In the genomic region with DNA sequence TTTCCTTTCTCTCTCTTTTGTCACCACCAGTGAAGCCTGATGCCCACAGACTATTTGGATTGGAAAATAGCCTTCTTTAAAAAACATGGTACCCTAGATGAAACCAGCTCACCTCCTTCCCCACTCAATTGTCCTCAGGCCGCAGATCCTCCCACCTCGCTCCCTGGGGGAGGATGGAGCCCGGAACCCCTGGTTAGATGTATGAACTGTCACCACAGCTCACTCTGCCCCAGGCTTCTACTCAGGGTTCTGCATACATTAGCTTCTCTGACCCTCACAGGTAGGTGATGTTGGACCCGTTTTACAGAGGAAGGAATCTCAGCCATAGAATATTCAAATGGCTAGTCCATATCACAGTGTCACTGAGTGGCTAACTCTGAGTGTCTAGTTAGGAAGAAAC, we compare ENCODE assay signal across 15 cellular contexts. TPM values are rescaled to one million over a fixed set of nuclear protein-coding genes. Genes with fewer than 3 reads are reported as not detected.
DNase-seq lines count a peak whose midpoint lies in the region; ATAC-seq, FAIRE-seq and TF ChIP-seq lines count a peak whose summit lies in the region.
"Had no signal": no experiment of that assay in that cellular context is flagged by ENCODE, and none has a peak within 500 bp of the region (broad histone marks: within the 10 kb centered on the region; RNA-seq: fewer than 3 reads in every experiment).

No MANE protein-coding gene starts in this region.

- TF ChIP-seq CTCF in right atrium auricular region (IDR thresholded peaks at IDR 0.05) (no peak), keratinocyte (optimal IDR thresholded peaks at IDR 0.05 in 1 of 3, IDR thresholded peaks at IDR 0.05 in 1 of 3, conservative IDR thresholded peaks at IDR 0.05 in 1 of 3; ENCODE audit: extremely low read depth in 1 of 3, insufficient read depth in 2 of 3, low read length in 3 of 3) (no peak), sigmoid colon (IDR thresholded peaks at IDR 0.05) (no peak), vagina (IDR thresholded peaks at IDR 0.05) (no peak)

- no peak for ATAC-seq in Right ventricle myocardium superior (ENCODE audit: poor library complexity)
- ATAC-seq: activated naive CD4-positive, alpha-beta T cell treated with anti-CD3 and anti-CD28 coated beads, Interleukin-2, amount 50 U/mL, for 72 hours had no signal

- TF ChIP-seq POLR2A in sigmoid colon (IDR thresholded peaks at IDR 0.05) (no peak), vagina (IDR thresholded peaks at IDR 0.05) (no peak)

- dilution Hi-C loops in keratinocyte (cut with MboI; ENCODE audit: extremely low pct_ligation_motif_present, low sequenced_read_pairs), result no loop called here

- peak; percentile 41 for FAIRE-seq in keratinocyte (lab: Jason Lieb, UNC)
- no peak for FAIRE-seq in small intestine (lab: Jason Lieb, UNC)

- WGBS in sigmoid colon, 2 donors, result 88 to 92% methylated on average over 4 of the region's 4 CpGs
- WGBS in small intestine, 3 donors, result 86 to 92% (median 91%) methylated on average over 4 of the region's 4 CpGs

- peak overlapping the region; percentile 91 for H3K4me2 ChIP-seq in keratinocyte (ENCODE audit: control insufficient read depth, extremely low read depth, insufficient read depth, low read depth, low read length)

- no peaks in the 10 kb centered on the region for H3K36me3 ChIP-seq in right atrium auricular region
- no peaks in the 10 kb centered on the region for H3K36me3 ChIP-seq in keratinocyte (ENCODE audit: control insufficient read depth in 2 of 2, extremely low read depth in 1 of 2, insufficient read depth in 2 of 2, low read length in 2 of 2)
- H3K36me3 ChIP-seq in sigmoid colon, result peaks cover 0 to 22% (median 8%) of the 10 kb centered on the region in 4 donors
- no peaks in the 10 kb centered on the region for H3K36me3 ChIP-seq in vagina
- H3K36me3 ChIP-seq in small intestine (ENCODE audit: control insufficient read depth in 2 of 2, insufficient read depth in 2 of 2, low read length in 2 of 2), result no peaks in the 10 kb centered on the region

- no peak for TF ChIP-seq EP300 in sigmoid colon (IDR thresholded peaks at IDR 0.05)

- peak overlapping the region; percentile 88 to 89 for H3K27ac ChIP-seq in right atrium auricular region
- H3K27ac ChIP-seq in keratinocyte (ENCODE audit: control insufficient read depth, insufficient read depth, low read length), result no peak overlapping the region
- H3K27ac ChIP-seq in sigmoid colon, result peak overlapping the region; percentile 87 to 98 (median 93)
- peak overlapping the region; percentile 84 for H3K27ac ChIP-seq in vagina
- H3K27ac ChIP-seq in small intestine (ENCODE audit: low read depth in 1 of 2, low read length in 1 of 2), result peak overlapping the region in 1 of 2 donors; percentile 58

- H3K79me2 ChIP-seq in keratinocyte (ENCODE audit: control insufficient read depth, insufficient read depth, low read length), result no peaks in the 10 kb centered on the region

- H3K9ac ChIP-seq in keratinocyte (ENCODE audit: control insufficient read depth, extremely low read depth, insufficient read depth, low read length), result no peak overlapping the region

- H4K20me1 ChIP-seq in keratinocyte (ENCODE audit: control insufficient read depth, extremely low read depth, insufficient read depth, low read length), result no peaks in the 10 kb centered on the region

- H3K9me3 ChIP-seq in right atrium auricular region, result no peaks in the 10 kb centered on the region
- no peaks in the 10 kb centered on the region for H3K9me3 ChIP-seq in keratinocyte (ENCODE audit: control insufficient read depth, low read depth, low read length)
- no peaks in the 10 kb centered on the region for H3K9me3 ChIP-seq in sigmoid colon
- H3K9me3 ChIP-seq in vagina, result no peaks in the 10 kb centered on the region
- no peaks in the 10 kb centered on the region for H3K9me3 ChIP-seq in small intestine (ENCODE audit: control insufficient read depth, low read depth)

- intact Hi-C loops in Right ventricle myocardium superior (cut with DNase I) (loop anchor here (10.0 kb wide), 2 partner anchors 51 to 59 kb away; no protein-coding TSS in a partner anchor), sigmoid colon (cut with DNase I) (loop anchor here (5.0 kb wide), 1 partner anchor 37 kb away; no protein-coding TSS in a partner anchor), vagina (cut with DNase I) (loop anchor here (10.0 kb wide), 2 partner anchors 51 to 69 kb away; no protein-coding TSS in a partner anchor)

- H3K4me1 ChIP-seq in right atrium auricular region (peaks cover 0 to 71% of the 10 kb centered on the region in 2 donors), keratinocyte (ENCODE audit: control insufficient read depth, extremely low read depth, insufficient read depth, low read length) (peaks cover 66% of the 10 kb centered on the region), sigmoid colon (peaks cover 0 to 85% (median 81%) of the 10 kb centered on the region in 4 donors), vagina (peaks cover 77% of the 10 kb centered on the region), small intestine (ENCODE audit: control insufficient read depth in 2 of 2, insufficient read depth in 1 of 2, low read depth in 1 of 2, low read length in 1 of 2) (peaks cover 0 to 2% of the 10 kb centered on the region in 2 donors)

- no peaks in the 10 kb centered on the region for H3K9me1 ChIP-seq in keratinocyte (ENCODE audit: control insufficient read depth, extremely low read depth, insufficient read depth, low read length)

- H3K4me3 ChIP-seq in right atrium auricular region (peak overlapping the region; percentile 59 to 69), keratinocyte (ENCODE audit: control insufficient read depth in 2 of 3, extremely low read depth in 1 of 3, insufficient read depth in 2 of 3, low read depth in 1 of 3, low read length in 3 of 3) (no peak overlapping the region), sigmoid colon (peak overlapping the region; percentile 61 to 84 (median 76)), vagina (peak overlapping the region; percentile 56 to 64), small intestine (ENCODE audit: low read depth in 1 of 2, low read length in 2 of 2) (no peak overlapping the region)

- DNase-seq in right atrium auricular region (ENCODE audit: low spot score) (no peak), Right ventricle myocardium superior (no peak), keratinocyte (ENCODE audit: low read depth, low spot score) (no peak), sigmoid colon (peak; percentile 68), vagina (ENCODE audit: extremely low spot score in 2 of 2) (no peak), glomerular visceral epithelial cell (ENCODE audit: extremely low spot score) (no peak), small intestine (no peak), NCI-H748 (lab: John Stamatoyannopoulos, UW; ENCODE audit: unreplicated experiment) (no peak)
- DNase-seq: activated CD4-positive, alpha-beta T cell treated with anti-CD3 and anti-CD28 coated beads for 48 hours; CD4-positive, CD25-positive, alpha-beta regulatory T cell; DMS53; effector memory CD4-positive, alpha-beta T cell; NCI-H1092 had no signal

- no peaks in the 10 kb centered on the region for H3K27me3 ChIP-seq in right atrium auricular region
- H3K27me3 ChIP-seq in keratinocyte (ENCODE audit: control insufficient read depth, extremely low read depth, insufficient read depth, low read length), result no peaks in the 10 kb centered on the region
- no peaks in the 10 kb centered on the region for H3K27me3 ChIP-seq in sigmoid colon
- H3K27me3 ChIP-seq in vagina, result no peaks in the 10 kb centered on the region
- peaks cover 0 to 2% of the 10 kb centered on the region in 2 donors for H3K27me3 ChIP-seq in small intestine (ENCODE audit: control insufficient read depth in 2 of 2, insufficient read depth in 2 of 2, low read length in 2 of 2)

- H2AFZ ChIP-seq in keratinocyte (ENCODE audit: control insufficient read depth, low read length), result no peak overlapping the region

RNA-seq across cellular contexts. Expression of a gene that starts 1.8 kb away (rescaled TPM):
- total RNA-seq in right atrium auricular region (10 to 100 TPM; 28.8 to 32.5 TPM), Right ventricle myocardium superior (10.0 TPM), sigmoid colon (100 to 1,000 TPM in 3 of 4 donors, 10 to 100 TPM in 1; 89.9 to 167 (median 137) TPM), vagina (38.5 TPM)
- polyA plus RNA-seq in keratinocyte (1.3 to 8.2 TPM (median 4.2 TPM) in 3 replicates), sigmoid colon (1 to 10 TPM; 2.5 to 5.3 (median 4.2) TPM), small intestine (10 to 100 TPM in 1 of 3 donors, 1 to 10 TPM in 1, not detected in 1; 1.1 to 13.0 TPM)
- 0.21 TPM for polyA plus RNA-seq in keratinocyte (2011; ENCODE audit: low read depth)
- polyA plus RNA-seq in keratinocyte (2011; cell fraction: cytosol; rRNA removed), result 0.83 and 1.1 TPM in 2 replicates
- 3.7 and 4.0 TPM in 2 replicates for polyA plus RNA-seq in keratinocyte (2011; cell fraction: nucleus; rRNA removed)
- polyA plus RNA-seq in keratinocyte (2012; ENCODE audit: low replicate concordance), result 0.31 and 6.7 TPM in 2 replicates
- 2.0 to 4.7 TPM (median 4.4 TPM) in 3 replicates for polyA minus RNA-seq in keratinocyte
- polyA minus RNA-seq in keratinocyte (2011; cell fraction: cytosol; rRNA and poly(A)+ RNA removed), result 1.5 TPM
- polyA minus RNA-seq in keratinocyte (2011; cell fraction: nucleus; rRNA and poly(A)+ RNA removed), result 3.3 and 4.8 TPM in 2 replicates
- total RNA-seq: A673; activated naive CD4-positive, alpha-beta T cell treated with anti-CD3 and anti-CD28 coated beads, Interleukin-2, amount 50 U/mL, for 72 hours had no signal
- polyA plus RNA-seq: CD4-positive, CD25-positive, alpha-beta regulatory T cell had no signal

Comparison
In these comparisons a context has a peak if more than half of its experiments do, and no peak if none do; other contexts are left out.
1. H3K4me3 ChIP-seq: peak in right atrium auricular region (2 of 2), sigmoid colon (4 of 4) and vagina (2 of 2); none in keratinocyte (0 of 3) and small intestine (0 of 2).